Comparison of ENCODE assay signal across 8 cellular contexts in the genomic region with DNA sequence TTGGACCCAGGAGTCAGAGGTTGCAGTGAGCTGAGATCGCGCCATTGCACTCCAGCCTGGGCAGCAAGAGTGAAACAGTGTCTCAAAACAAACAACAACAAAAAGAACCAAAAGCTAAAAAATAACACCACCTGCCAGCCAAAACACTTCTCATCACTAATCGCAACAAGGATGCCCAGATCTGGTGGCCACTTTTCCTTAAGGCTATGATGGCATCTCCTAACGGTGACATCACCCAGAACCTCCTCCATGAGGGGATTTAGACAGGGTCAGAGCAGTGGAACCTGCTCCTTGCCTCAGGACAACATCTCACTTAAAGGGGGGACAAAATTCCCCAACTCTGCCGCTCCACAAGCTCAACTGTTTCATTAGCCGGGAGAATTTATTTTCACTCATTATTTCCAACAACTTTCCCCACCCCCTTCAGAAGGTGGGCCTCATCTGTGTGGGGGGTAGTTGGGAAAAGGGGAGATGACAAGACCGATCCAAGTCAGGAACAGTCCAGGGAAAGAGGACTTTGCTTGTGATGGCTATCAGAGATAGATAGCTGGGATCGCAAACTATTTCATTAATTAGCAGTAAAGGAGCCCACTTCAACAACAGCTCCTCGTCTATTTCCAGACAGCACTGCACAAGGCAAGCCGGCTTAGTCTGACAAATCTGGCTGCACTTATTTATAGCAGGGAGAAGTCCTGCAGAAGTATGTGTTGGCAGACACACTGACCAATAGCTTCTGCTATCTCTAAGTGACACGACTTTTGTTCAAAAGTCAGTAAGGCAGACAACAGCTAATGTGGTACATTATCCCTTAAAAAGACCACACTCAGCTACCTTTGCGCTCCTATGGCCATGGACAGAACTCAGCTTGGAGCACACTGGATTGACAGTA. TPM values are rescaled to one million over a fixed set of nuclear protein-coding genes. Genes with fewer than 3 reads are reported as not detected.
A peak's percentile ranks its signal among the peaks of the same experiment; 100 is the strongest.
DNase-seq lines count a peak whose midpoint lies in the region; ATAC-seq lines count a peak whose summit lies in the region.

No MANE protein-coding gene starts in this region.

- H3K27me3 ChIP-seq in NT2/D1 (ENCODE audit: insufficient read depth, insufficient read length) = no peaks in the 10 kb centered on the region
- H3K27me3 ChIP-seq in ectodermal cell (ENCODE audit: control insufficient read depth, insufficient read depth, low read length, poor library complexity, severe bottlenecking) = no peaks in the 10 kb centered on the region
- no peaks in the 10 kb centered on the region for H3K27me3 ChIP-seq in mucosa of rectum (ENCODE audit: control insufficient read depth in 2 of 2, insufficient read depth in 2 of 2, low read length in 2 of 2)

- H3K9me3 ChIP-seq in NT2/D1 (ENCODE audit: insufficient read depth, low read length) = no peaks in the 10 kb centered on the region
- no peaks in the 10 kb centered on the region for H3K9me3 ChIP-seq in ectodermal cell (ENCODE audit: control insufficient read depth, low read length)
- no peaks in the 10 kb centered on the region for H3K9me3 ChIP-seq in mucosa of rectum (ENCODE audit: control insufficient read depth in 2 of 2, low read length in 2 of 2)

- H3K36me3 ChIP-seq in NT2/D1 (ENCODE audit: insufficient read depth, insufficient read length, low read length) (peaks cover 70% of the 10 kb centered on the region), ectodermal cell (ENCODE audit: control insufficient read depth, insufficient read depth, low read length) (peaks cover 32% of the 10 kb centered on the region), mucosa of rectum (ENCODE audit: control insufficient read depth in 2 of 2, insufficient read depth in 2 of 2, low read length in 2 of 2) (peaks cover 44 to 49% of the 10 kb centered on the region in 2 donors)

- H3K4me3 ChIP-seq in NT2/D1 (ENCODE audit: insufficient read length, low read depth) (peak overlapping the region; percentile 79), ectodermal cell (ENCODE audit: insufficient read depth, low read depth, low read length) (peak overlapping the region; percentile 79), mucosa of rectum (ENCODE audit: low read length in 2 of 2) (peak overlapping the region; percentile 82 to 85)

- 84 to 87% methylated on average over 11 to 12 of the region's 12 CpGs for WGBS in ectodermal cell, 2 experiments

- H3K4me1 ChIP-seq in NT2/D1 (ENCODE audit: insufficient read depth, insufficient read length) (peaks cover 12% of the 10 kb centered on the region), ectodermal cell (ENCODE audit: control insufficient read depth, insufficient read depth, low read length) (peaks cover 18% of the 10 kb centered on the region), mucosa of rectum (ENCODE audit: control insufficient read depth in 2 of 2, insufficient read depth in 2 of 2, low read length in 2 of 2) (peaks cover 20 to 28% of the 10 kb centered on the region in 2 donors)

- in situ Hi-C loops in ACHN (cut with HindIII; ENCODE audit: low pct_ligation_motif_present, low pct_unique_long_range_greater_than_20kb, low sequenced_read_pairs) = no loop called here

- DNase-seq in EH (ENCODE audit: low read depth) (peak; percentile 79), NT2/D1 (ENCODE audit: low read depth, low spot score) (no peak), ACHN (no peak), SW480 (ENCODE audit: low spot score) (no peak), NCI-H1417 treated with DMSO at 0.1 percent for 48 hours (lab: John Stamatoyannopoulos, UW) (no peak)

- H3K27ac ChIP-seq in ectodermal cell (ENCODE audit: insufficient read depth, low read depth, low read length, poor library complexity, severe bottlenecking) = no peak overlapping the region
- no peak overlapping the region for H3K27ac ChIP-seq in mucosa of rectum (ENCODE audit: low read depth in 2 of 2, low read length in 2 of 2)

- no peak for ATAC-seq in GM19452 (IDR thresholded peaks at IDR 0.05; ENCODE audit: unreplicated experiment)

- H3K9ac ChIP-seq in NT2/D1 (ENCODE audit: insufficient read length, low read depth) (peak overlapping the region; percentile 10), mucosa of rectum (ENCODE audit: low read depth in 1 of 2, low read length in 2 of 2) (peak overlapping the region; percentile 42 to 83)

RNA-seq across cellular contexts. Expression of a gene that starts 2.6 kb away (rescaled TPM):
- 194 TPM for polyA plus RNA-seq in ectodermal cell (2013, experiment 1 of 4)
- 189 TPM for polyA plus RNA-seq in ectodermal cell (2013, experiment 2 of 4)
- 148 TPM for polyA plus RNA-seq in ectodermal cell (2013, experiment 3 of 4)
- polyA plus RNA-seq in ectodermal cell (2013, experiment 4 of 4) = 150 TPM
